In the genomic region with DNA sequence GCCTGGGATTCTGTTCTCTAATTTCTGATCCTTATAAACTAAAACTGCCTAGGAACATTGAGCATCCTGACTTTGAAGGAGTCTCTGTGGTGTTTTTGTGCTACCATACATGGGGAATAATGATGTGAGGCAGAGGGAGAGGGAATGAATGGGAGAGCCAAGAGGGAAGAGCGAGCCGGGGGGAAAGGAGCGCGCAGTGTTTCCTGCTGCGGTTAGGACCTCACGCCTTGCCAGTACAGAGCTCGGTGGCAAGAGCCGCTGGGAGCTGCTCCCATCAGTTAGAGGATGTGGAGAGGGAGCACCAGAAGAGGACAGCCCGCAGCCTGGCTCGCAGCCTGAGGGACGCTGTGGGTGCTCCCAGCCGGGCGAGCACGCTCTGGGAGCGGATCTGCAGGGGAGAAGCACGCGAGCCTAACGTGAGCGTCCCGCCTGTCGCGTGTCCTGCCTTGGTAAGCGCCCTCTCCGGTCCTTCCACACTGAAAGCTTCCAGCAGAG, we compare ENCODE assay signal across 8 cellular contexts.
A peak's percentile ranks its signal among the peaks of the same experiment; 100 is the strongest.
DNase-seq lines count a peak whose midpoint lies in the region; ATAC-seq and TF ChIP-seq lines count a peak whose summit lies in the region.

No MANE protein-coding gene starts in this region.

- no peaks in the 10 kb centered on the region for H3K27me3 Mint-ChIP-seq in activated T-cell treated with anti-CD3 and anti-CD28 coated beads, Interleukin-2, amount 50 U/mL, for 4 hours (ENCODE audit: low read depth)
- no peaks in the 10 kb centered on the region for H3K27me3 Mint-ChIP-seq in activated CD4-positive, alpha-beta memory T cell treated with anti-CD3 and anti-CD28 coated beads for 36 hours

- peak overlapping the region; percentile 79 for H3K4me3 Mint-ChIP-seq in activated T-cell treated with anti-CD3 and anti-CD28 coated beads, Interleukin-2, amount 50 U/mL, for 4 hours
- peak overlapping the region; percentile 78 for H3K4me3 Mint-ChIP-seq in activated CD4-positive, alpha-beta memory T cell treated with anti-CD3 and anti-CD28 coated beads for 36 hours

- H3K9me3 ChIP-seq in parathyroid adenoma (ENCODE audit: control insufficient read depth, low read length) = no peaks in the 10 kb centered on the region
- H3K9me3 ChIP-seq in WERI-Rb-1 (ENCODE audit: severe bottlenecking) = no peaks in the 10 kb centered on the region

- H3K27me3 ChIP-seq in parathyroid adenoma (ENCODE audit: control insufficient read depth, insufficient read depth, low read length) (no peaks in the 10 kb centered on the region), WERI-Rb-1 (ENCODE audit: insufficient read depth, low read depth, severe bottlenecking) (no peaks in the 10 kb centered on the region)

- H3K9me3 Mint-ChIP-seq in activated T-cell treated with anti-CD3 and anti-CD28 coated beads, Interleukin-2, amount 50 U/mL, for 4 hours = no peaks in the 10 kb centered on the region
- H3K9me3 Mint-ChIP-seq in activated CD4-positive, alpha-beta memory T cell treated with anti-CD3 and anti-CD28 coated beads for 36 hours = no peaks in the 10 kb centered on the region

- H3K36me3 Mint-ChIP-seq in activated T-cell treated with anti-CD3 and anti-CD28 coated beads, Interleukin-2, amount 50 U/mL, for 4 hours (ENCODE audit: insufficient read depth) = no peaks in the 10 kb centered on the region
- H3K36me3 Mint-ChIP-seq in activated CD4-positive, alpha-beta memory T cell treated with anti-CD3 and anti-CD28 coated beads for 36 hours = peaks cover 8% of the 10 kb centered on the region

- H3K4me1 Mint-ChIP-seq in activated T-cell treated with anti-CD3 and anti-CD28 coated beads, Interleukin-2, amount 50 U/mL, for 4 hours (ENCODE audit: low read depth) = peaks cover 83% of the 10 kb centered on the region
- peaks cover 86% of the 10 kb centered on the region for H3K4me1 Mint-ChIP-seq in activated CD4-positive, alpha-beta memory T cell treated with anti-CD3 and anti-CD28 coated beads for 36 hours (ENCODE audit: low read depth)

- POLR2A ChIA-PET in activated CD4-positive, alpha-beta memory T cell treated with anti-CD3 and anti-CD28 coated beads for 36 hours (lab: Charles Lee) = interaction anchor here (1.0 to 4.7 kb wide), 7 partner anchors 24 to 395 kb away, joined by 4 to 39 read pairs (median 8); no protein-coding TSS in a partner anchor

- intact Hi-C loops in activated CD4-positive, alpha-beta memory T cell treated with anti-CD3 and anti-CD28 coated beads for 36 hours (cut with micrococcal nuclease) = loop anchor here (1.0 to 5.0 kb wide), 8 partner anchors 25 to 394 kb away; partner anchors contain the start of genes FAM210A, LDLRAD4 and RNMT

- no peak overlapping the region for H3K4me3 ChIP-seq in parathyroid adenoma (ENCODE audit: low read depth, low read length)
- H3K4me3 ChIP-seq in WERI-Rb-1 (ENCODE audit: low read depth, low read length) = no peak overlapping the region

- peak overlapping the region; percentile 15 for H3K4me2 ChIP-seq in parathyroid adenoma (ENCODE audit: low read length)

- no peak overlapping the region for H3K9ac ChIP-seq in parathyroid adenoma

- H3K27ac Mint-ChIP-seq in activated CD4-positive, alpha-beta memory T cell treated with anti-CD3 and anti-CD28 coated beads for 36 hours = peak overlapping the region; percentile 92

- H3K36me3 ChIP-seq in parathyroid adenoma (ENCODE audit: control insufficient read depth, insufficient read depth, low read length) (no peaks in the 10 kb centered on the region), WERI-Rb-1 (no peaks in the 10 kb centered on the region)

- TF ChIP-seq CTCF in parathyroid adenoma (IDR thresholded peaks at IDR 0.05) (no peak), WERI-Rb-1 (IDR thresholded peaks at IDR 0.05; ENCODE audit: low read depth, low read length) (no peak)

- H2AFZ ChIP-seq in parathyroid adenoma = peak overlapping the region; percentile 23

- no peak for DNase-seq in activated T-cell treated with anti-CD3 and anti-CD28 coated beads, Interleukin-2, amount 50 U/mL, for 4 hours
- DNase-seq in activated T-cell treated with anti-CD3 and anti-CD28 coated beads, Interleukin-2, amount 50 U/mL, for 1 hour = no peak
- peak; percentile 26 for DNase-seq in activated CD4-positive, alpha-beta memory T cell treated with anti-CD3 and anti-CD28 coated beads for 36 hours
- peak; percentile 59 for DNase-seq in foreskin melanocyte
- no peak for DNase-seq in WERI-Rb-1
- DNase-seq in glomerular visceral epithelial cell (ENCODE audit: extremely low spot score) = no peak

- H3K4me1 ChIP-seq in parathyroid adenoma = no peaks in the 10 kb centered on the region

- peak; percentile 5 to 11 for ATAC-seq in activated T-cell treated with anti-CD3 and anti-CD28 coated beads, Interleukin-2, amount 50 U/mL, for 4 hours
- peak; percentile 6 for ATAC-seq in HG03139 (IDR thresholded peaks at IDR 0.05; ENCODE audit: unreplicated experiment)

- CTCF ChIA-PET in activated CD4-positive, alpha-beta memory T cell treated with anti-CD3 and anti-CD28 coated beads for 36 hours (lab: Charles Lee) = interaction anchor here (1.2 to 9.5 kb wide), 7 partner anchors 18 to 395 kb away, joined by 3 to 86 read pairs (median 6); no protein-coding TSS in a partner anchor

- peak overlapping the region; percentile 47 for H3K27ac ChIP-seq in parathyroid adenoma
- H3K27ac ChIP-seq in WERI-Rb-1 = no peak overlapping the region

- H3K79me2 ChIP-seq in parathyroid adenoma = no peaks in the 10 kb centered on the region

Comparison
In these comparisons a context has a peak if more than half of its experiments do, and no peak if none do; other contexts are left out.
1. DNase-seq: peak in activated CD4-positive, alpha-beta memory T cell treated with anti-CD3 and anti-CD28 coated beads for 36 hours (single experiment) and foreskin melanocyte (single experiment); none in activated T-cell treated with anti-CD3 and anti-CD28 coated beads, Interleukin-2, amount 50 U/mL, for 4 hours (single experiment), activated T-cell treated with anti-CD3 and anti-CD28 coated beads, Interleukin-2, amount 50 U/mL, for 1 hour (single experiment), WERI-Rb-1 (single experiment) and glomerular visceral epithelial cell (single experiment).